ENCODE assay signal across 15 cellular contexts in genomic region chr14:23531391-23531790, GRCh38. TPM values are rescaled to one million over a fixed set of nuclear protein-coding genes. Genes with fewer than 3 reads are reported as not detected.
DNase-seq lines count a peak whose midpoint lies in the region; ATAC-seq and TF ChIP-seq lines count a peak whose summit lies in the region.
"Had no signal": no experiment of that assay in that cellular context is flagged by ENCODE, and none has a peak within 500 bp of the region (broad histone marks: within the 10 kb centered on the region; RNA-seq: fewer than 3 reads in every experiment).

No MANE protein-coding gene starts in this region.

- no CpG with 5 or more reads among the region's 12 CpGs for WGBS in neuronal stem cell (ENCODE audit: extremely low coverage in 2 of 2, insufficient read length in 2 of 2, insufficient replicate concordance in 1 of 2), 2 donors
- 85 to 94% (median 90%) methylated on average over 11 to 12 of the region's 12 CpGs for WGBS in spleen, 5 donors

- H3K23ac ChIP-seq in neuronal stem cell (ENCODE audit: low read depth, low read length, poor library complexity): no peak overlapping the region

- no peak overlapping the region for H3K18ac ChIP-seq in neuronal stem cell (ENCODE audit: low read length)

- no peak overlapping the region for H2BK120ac ChIP-seq in neuronal stem cell (ENCODE audit: low read depth, low read length)

- no peak overlapping the region for H4K8ac ChIP-seq in neuronal stem cell (ENCODE audit: low read depth, low read length)

- peaks cover 77% of the 10 kb centered on the region for H3K36me3 Mint-ChIP-seq in GM23338 (ENCODE audit: low read depth)
- H3K36me3 Mint-ChIP-seq: CD4-positive, CD25-positive, alpha-beta regulatory T cell had no signal

- H3K4me3 ChIP-seq in GM23338 (no peak overlapping the region), Loucy (ENCODE audit: low read length, poor library complexity, severe bottlenecking) (no peak overlapping the region), neuronal stem cell (ENCODE audit: low read length in 2 of 2) (no peak overlapping the region), spleen (no peak overlapping the region)
- H3K4me3 ChIP-seq: A549 had no signal

- no peaks in the 10 kb centered on the region for H3K27me3 ChIP-seq in GM23338 (ENCODE audit: insufficient read depth)
- H3K27me3 ChIP-seq in Loucy (ENCODE audit: insufficient read depth, low read length, poor library complexity, severe bottlenecking): no peaks in the 10 kb centered on the region
- H3K27me3 ChIP-seq in neuronal stem cell (ENCODE audit: control insufficient read depth in 3 of 3, insufficient read depth in 3 of 3, low read depth in 1 of 3, low read length in 3 of 3): no peaks in the 10 kb centered on the region
- H3K27me3 ChIP-seq in spleen (replicated peaks in 1 of 7): no peaks in the 10 kb centered on the region

- H3K4me1 Mint-ChIP-seq in GM23338: peaks cover 48% of the 10 kb centered on the region

- H3K4me1 ChIP-seq in GM23338 (ENCODE audit: insufficient read depth) (peaks cover 10% of the 10 kb centered on the region), Loucy (ENCODE audit: insufficient read depth, low read length, poor library complexity, severe bottlenecking) (peaks cover 11% of the 10 kb centered on the region), neuronal stem cell (ENCODE audit: control insufficient read depth in 2 of 2, insufficient read depth in 1 of 2, low read depth in 1 of 2, low read length in 2 of 2) (peaks cover 0 to 4% of the 10 kb centered on the region in 2 donors), spleen (peaks cover 0 to 20% (median 2%) of the 10 kb centered on the region in 6 donors)
- H3K4me1 ChIP-seq: A549 had no signal

- no peak for TF ChIP-seq CTCF in GM23338 (conservative IDR thresholded peaks at IDR 0.05; ENCODE audit: low read depth in 2 of 2)
- no peak for TF ChIP-seq CTCF in Loucy (conservative IDR thresholded peaks at IDR 0.05; ENCODE audit: low read length)
- TF ChIP-seq CTCF in spleen (IDR thresholded peaks at IDR 0.05 in 8 of 11, conservative IDR thresholded peaks at IDR 0.05 in 3 of 11): no peak

- peaks cover 8% of the 10 kb centered on the region for H3K36me3 ChIP-seq in GM23338 (ENCODE audit: insufficient read depth)
- no peaks in the 10 kb centered on the region for H3K36me3 ChIP-seq in Loucy (ENCODE audit: insufficient read depth, low read length)
- peaks cover 28 to 34% of the 10 kb centered on the region in 2 donors for H3K36me3 ChIP-seq in neuronal stem cell (replicated peaks in 1 of 2; ENCODE audit: control insufficient read depth in 2 of 2, insufficient read depth in 2 of 2, low read length in 2 of 2)
- H3K36me3 ChIP-seq in spleen: peaks cover 0 to 24% (median 0%) of the 10 kb centered on the region in 6 donors

- H2BK5ac ChIP-seq in neuronal stem cell (ENCODE audit: low read length): no peak overlapping the region

- H3K27ac Mint-ChIP-seq in GM23338: peak overlapping the region; percentile 30; the same call in 1 of the 2 replicates
- H3K27ac Mint-ChIP-seq: HFFc6 had no signal

- H4K20me1 ChIP-seq in GM23338 (replicated peaks; ENCODE audit: insufficient read depth) (no peaks in the 10 kb centered on the region; the same call in 1 of the 2 replicates), Loucy (ENCODE audit: insufficient read depth, low read length, poor library complexity, severe bottlenecking) (no peaks in the 10 kb centered on the region)

- no peak overlapping the region for H2BK12ac ChIP-seq in neuronal stem cell (ENCODE audit: low read length)

- H2BK15ac ChIP-seq in neuronal stem cell (ENCODE audit: low read length): no peak overlapping the region

- H3K9me2 ChIP-seq in GM23338 (ENCODE audit: insufficient read depth): no peaks in the 10 kb centered on the region
- no peaks in the 10 kb centered on the region for H3K9me2 ChIP-seq in Loucy (replicated peaks; ENCODE audit: low read depth, low read length)

- no peaks in the 10 kb centered on the region for H3F3A ChIP-seq in GM23338 (replicated peaks; ENCODE audit: low read depth)
- H3F3A ChIP-seq in Loucy (ENCODE audit: low read depth): no peaks in the 10 kb centered on the region

- no peak overlapping the region for H2AFZ ChIP-seq in GM23338
- H2AFZ ChIP-seq in Loucy (ENCODE audit: low read length): no peak overlapping the region
- H2AFZ ChIP-seq in neuronal stem cell (ENCODE audit: low read length): no peak overlapping the region

- no peak overlapping the region for H3K4me3 Mint-ChIP-seq in GM23338
- H3K4me3 Mint-ChIP-seq: CD4-positive, CD25-positive, alpha-beta regulatory T cell; HFFc6 had no signal

- H3K9me3 ChIP-seq in Loucy (ENCODE audit: insufficient read depth, low read depth, low read length) (no peaks in the 10 kb centered on the region), neuronal stem cell (replicated peaks in 1 of 2; ENCODE audit: control insufficient read depth in 2 of 2, insufficient read depth in 1 of 2, low read depth in 1 of 2, low read length in 2 of 2) (no peaks in the 10 kb centered on the region), spleen (no peaks in the 10 kb centered on the region)
- H3K9me3 ChIP-seq: A549 had no signal

- H3K4ac ChIP-seq in neuronal stem cell (ENCODE audit: low read length): no peak overlapping the region

- DNase-seq in GM23338 (ENCODE audit: low spot score) (no peak), neuronal stem cell (ENCODE audit: low spot score) (no peak), spleen (peak; percentile 58), caudate nucleus (lab: John Stamatoyannopoulos, UW) (no peak)
- DNase-seq: CD4-positive, CD25-positive, alpha-beta regulatory T cell; DMS53; GOT3; HCEC 1CT; HFFc6 had no signal

- no peak overlapping the region for H2AK5ac ChIP-seq in neuronal stem cell (ENCODE audit: low read depth, low read length)

- H3K27ac ChIP-seq in GM23338 (ENCODE audit: low read depth) (no peak overlapping the region), neuronal stem cell (replicated peaks; ENCODE audit: low read length) (no peak overlapping the region), spleen (peak overlapping the region in 4 of 8 donors; percentile 9 to 71 (median 38)), caudate nucleus (ENCODE audit: low read depth, low read length) (no peak overlapping the region)
- H3K27ac ChIP-seq: A549 had no signal

- peaks cover 7% of the 10 kb centered on the region for H3K79me2 ChIP-seq in GM23338 (replicated peaks; ENCODE audit: insufficient read depth)
- H3K79me2 ChIP-seq in Loucy (ENCODE audit: insufficient read depth, low read length): no peaks in the 10 kb centered on the region

- H3K4me2 ChIP-seq in GM23338: no peak overlapping the region
- no peak overlapping the region for H3K4me2 ChIP-seq in Loucy (ENCODE audit: low read depth, low read length, poor library complexity, severe bottlenecking)
- no peak overlapping the region for H3K4me2 ChIP-seq in neuronal stem cell (ENCODE audit: insufficient read depth, low read length, poor library complexity, severe bottlenecking)
- H3K4me2 ChIP-seq: A549 had no signal

- no peak for TF ChIP-seq POLR2A in spleen (IDR thresholded peaks at IDR 0.05)

- intact Hi-C loops in spleen (cut with DNase I; ENCODE audit: low total_unique reads): no loop called here

- H4K91ac ChIP-seq in neuronal stem cell (ENCODE audit: low read depth, low read length, poor library complexity): no peak overlapping the region

- peak overlapping the region; percentile 56 for H3K14ac ChIP-seq in neuronal stem cell (ENCODE audit: low read length)

- H3K27me3 Mint-ChIP-seq in GM23338 (ENCODE audit: insufficient read depth, low read depth, poor library complexity): peaks cover 19% of the 10 kb centered on the region
- H3K27me3 Mint-ChIP-seq: CD4-positive, CD25-positive, alpha-beta regulatory T cell had no signal

- peak overlapping the region; percentile 19 for H3K9ac ChIP-seq in Loucy (ENCODE audit: low read depth, low read length, poor library complexity, severe bottlenecking)
- no peak overlapping the region for H3K9ac ChIP-seq in neuronal stem cell (ENCODE audit: low read depth, low read length, poor library complexity)

- H3K79me1 ChIP-seq in neuronal stem cell (ENCODE audit: low read depth, low read length): peaks cover 7% of the 10 kb centered on the region

- no peaks in the 10 kb centered on the region; the same call in 2 of the 3 replicates for H3K9me3 Mint-ChIP-seq in GM23338
- H3K9me3 Mint-ChIP-seq: CD4-positive, CD25-positive, alpha-beta regulatory T cell; HFFc6 had no signal

- ATAC-seq in GM23338: no peak
- no peak for ATAC-seq in GM21529 (IDR thresholded peaks at IDR 0.05; ENCODE audit: unreplicated experiment)
- ATAC-seq in GM18907 (IDR thresholded peaks at IDR 0.05; ENCODE audit: unreplicated experiment): no peak
- ATAC-seq: A549 had no signal

TF ChIP-seq in GM23338, 12 proteins besides CTCF, POLR2A, EP300 and RAD21 (continues in another document):
- TF ChIP-seq STAT1 (IDR thresholded peaks at IDR 0.05; ENCODE audit: unreplicated experiment): no peak

RNA-seq across cellular contexts. Expression of gene ZFHX2, which starts 20.2 kb away (rescaled TPM):
- 9.9 and 11.6 TPM in 2 replicates for total RNA-seq in GM23338 (2014; rRNA removed; shearing (Covaris generic))
- polyA plus RNA-seq in GM23338 (2016; fragmentation: Nextera tagmentation; extraction: Ambion mirVana) (18.5 and 22.4 TPM in 2 replicates), spleen (under 1 TPM; 0.09 to 0.35 (median 0.11) TPM)
- polyA plus RNA-seq in neuronal stem cell (2013, experiment 1 of 2): 3.9 TPM
- 4.4 TPM for polyA plus RNA-seq in neuronal stem cell (2013, experiment 2 of 2)
- 1 to 10 TPM in 5 of 7 donors, under 1 TPM in 2; 0.42 to 2.9 (median 1.5) TPM for total RNA-seq in spleen
- polyA plus RNA-seq: CD4-positive, CD25-positive, alpha-beta regulatory T cell had no signal

RNA-seq across cellular contexts. Expression of gene THTPA, which starts 24.7 kb away (rescaled TPM):
- total RNA-seq in GM23338 (2014; rRNA removed; shearing (Covaris generic)): 15.0 and 21.3 TPM in 2 replicates
- polyA plus RNA-seq in GM23338 (2016; fragmentation: Nextera tagmentation; extraction: Ambion mirVana) (6.3 and 8.6 TPM in 2 replicates), spleen (10 to 100 TPM in 1 of 3 donors, 1 to 10 TPM in 2; 4.5 to 14.2 (median 8.9) TPM)
- polyA plus RNA-seq in neuronal stem cell (2013, experiment 1 of 2): 8.8 TPM
- polyA plus RNA-seq in neuronal stem cell (2013, experiment 2 of 2): 7.5 TPM
- 10 to 100 TPM; 16.8 to 25.4 (median 18.6) TPM for total RNA-seq in spleen

RNA-seq across cellular contexts. Expression of gene AP1G2, which starts 36.2 kb away (rescaled TPM):
- 63.5 and 70.8 TPM in 2 replicates for total RNA-seq in GM23338 (2014; rRNA removed; shearing (Covaris generic))
- polyA plus RNA-seq in GM23338 (2016; fragmentation: Nextera tagmentation; extraction: Ambion mirVana): 53.7 and 55.3 TPM in 2 replicates
- polyA plus RNA-seq in neuronal stem cell (2013, experiment 1 of 2): 77.9 TPM
- 80.8 TPM for polyA plus RNA-seq in neuronal stem cell (2013, experiment 2 of 2)
- total RNA-seq in spleen: 100 to 1,000 TPM; 139 to 261 (median 193) TPM
- 100 to 1,000 TPM; 126 to 267 (median 176) TPM for polyA plus RNA-seq in spleen

RNA-seq across cellular contexts. Expression of gene JPH4, which starts 47.2 kb away (rescaled TPM):
- 28.5 and 29.9 TPM in 2 replicates for total RNA-seq in GM23338 (2014; rRNA removed; shearing (Covaris generic))
- polyA plus RNA-seq in GM23338 (2016; fragmentation: Nextera tagmentation; extraction: Ambion mirVana): 11.0 and 11.9 TPM in 2 replicates
- polyA plus RNA-seq in neuronal stem cell (2013, experiment 1 of 2): 19.9 TPM
- polyA plus RNA-seq in neuronal stem cell (2013, experiment 2 of 2): 21.1 TPM
- total RNA-seq in spleen: 10 to 100 TPM in 2 of 7 donors, 1 to 10 TPM in 5; 1.2 to 17.3 (median 5.8) TPM
- polyA plus RNA-seq in spleen: under 1 TPM; 0.70 to 0.93 (median 0.93) TPM
- total RNA-seq: CD4-positive, CD25-positive, alpha-beta regulatory T cell; HFFc6 had no signal
- polyA plus RNA-seq: AG04450, BJ had no signal
